ENCODE assay signal across 8 cellular contexts in genomic region chr3:42653560-42654330, GRCh38. TPM values are rescaled to one million over a fixed set of nuclear protein-coding genes. Genes with fewer than 3 reads are reported as not detected.
DNase-seq lines count a peak whose midpoint lies in the region; ATAC-seq and TF ChIP-seq lines count a peak whose summit lies in the region.

ZBTB47 (plus strand) TSS chr3:42653697; CDS start chr3:42658356, 4,659 bp downstream.

- intact Hi-C loops in right lobe of liver (cut with DNase I): no loop called here

- WGBS in right lobe of liver (ENCODE audit: insufficient coverage, low coverage, low lambda C conversion rate, missing lambda C conversion rate): 0% methylated on average over 8 of the region's 31 CpGs

- ATAC-seq in right lobe of liver (peak; percentile 1 to 41 (median 38)), GM21528 (IDR thresholded peaks at IDR 0.05; ENCODE audit: low FRiP score, unreplicated experiment) (no peak)

- H3K4me1 ChIP-seq in right lobe of liver (peaks cover 0 to 14% (median 3%) of the 10 kb centered on the region in 4 donors), subcutaneous abdominal adipose tissue (ENCODE audit: control insufficient read depth in 5 of 5, insufficient read depth in 5 of 5, low read length in 5 of 5) (peaks cover 6 to 47% (median 42%) of the 10 kb centered on the region in 5 donors)

- H3K27me3 ChIP-seq in right lobe of liver (no peaks in the 10 kb centered on the region), subcutaneous abdominal adipose tissue (ENCODE audit: control insufficient read depth in 5 of 5, insufficient read depth in 4 of 5, low read length in 5 of 5) (no peaks in the 10 kb centered on the region)

- peak within 1 kb of the TSS; percentile 17 to 88 (median 87) for H3K9ac ChIP-seq in subcutaneous abdominal adipose tissue (ENCODE audit: low read length in 5 of 5)

- H3K4me3 ChIP-seq in right lobe of liver (peak within 1 kb of the TSS; percentile 60 to 64 (median 60)), subcutaneous abdominal adipose tissue (ENCODE audit: low read depth in 1 of 5, low read length in 5 of 5) (peak within 1 kb of the TSS; percentile 72 to 79 (median 77))

- TF ChIP-seq POLR2A in right lobe of liver (IDR thresholded peaks at IDR 0.05): no peak

- H3K9me3 ChIP-seq in right lobe of liver: no peaks in the 10 kb centered on the region
- no peaks in the 10 kb centered on the region for H3K9me3 ChIP-seq in subcutaneous abdominal adipose tissue (ENCODE audit: control insufficient read depth in 5 of 5, low read length in 5 of 5)

- H3K27ac ChIP-seq in right lobe of liver (peak within 1 kb of the TSS; percentile 33 to 74 (median 51)), subcutaneous abdominal adipose tissue (ENCODE audit: low read depth, low read length) (peak within 1 kb of the TSS; percentile 83)

- TF ChIP-seq CTCF in right lobe of liver (IDR thresholded peaks at IDR 0.05): no peak

- DNase-seq in stimulated activated CD4-positive, alpha-beta T cell treated with anti-CD3 and anti-CD28 coated beads, Interleukin-15, amount 100 ng/mL, for 24 hours: peak; percentile 36
- no peak for DNase-seq in stimulated activated CD4-positive, alpha-beta T cell treated with anti-CD3 and anti-CD28 coated beads, Interleukin-2, amount 100 ng/mL, for 48 hours
- peak; percentile 30 for DNase-seq in RKO (ENCODE audit: low spot score)
- DNase-seq in ecto neural progenitor cell (ENCODE audit: low spot score): peak; percentile 65
- peak in 2 of 3 donors; percentile 73 to 77 for DNase-seq in right lobe of liver
- DNase-seq in RPMI8226: no peak

- peaks cover 0 to 4% (median 0%) of the 10 kb centered on the region in 4 donors for H3K36me3 ChIP-seq in right lobe of liver
- H3K36me3 ChIP-seq in subcutaneous abdominal adipose tissue (ENCODE audit: control insufficient read depth in 5 of 5, insufficient read depth in 5 of 5, low read length in 5 of 5): peaks cover 5 to 30% (median 13%) of the 10 kb centered on the region in 5 donors

RNA-seq across cellular contexts. Expression of gene ZBTB47, which starts in this region (rescaled TPM):
- total RNA-seq in right lobe of liver: 1 to 10 TPM; 2.2 to 8.9 (median 4.9) TPM

Comparison
In these comparisons a context has a peak if more than half of its experiments do, and no peak if none do; other contexts are left out.
1. DNase-seq: peak in stimulated activated CD4-positive, alpha-beta T cell treated with anti-CD3 and anti-CD28 coated beads, Interleukin-15, amount 100 ng/mL, for 24 hours (single experiment), RKO (single experiment), ecto neural progenitor cell (single experiment) and right lobe of liver (2 of 3); none in stimulated activated CD4-positive, alpha-beta T cell treated with anti-CD3 and anti-CD28 coated beads, Interleukin-2, amount 100 ng/mL, for 48 hours (0 of 2) and RPMI8226 (single experiment).